Comparison of ENCODE assay signal across 14 cellular contexts in genomic region chr2:231531408-231532188, GRCh38. TPM values are rescaled to one million over a fixed set of nuclear protein-coding genes. Genes with fewer than 3 reads are reported as not detected.
DNase-seq lines count a peak whose midpoint lies in the region; ATAC-seq and TF ChIP-seq lines count a peak whose summit lies in the region.
"Had no signal": no experiment of that assay in that cellular context is flagged by ENCODE, and none has a peak within 500 bp of the region (broad histone marks: within the 10 kb centered on the region; RNA-seq: fewer than 3 reads in every experiment).

No MANE protein-coding gene starts in this region.

- no peak for TF ChIP-seq POLR2A in prostate gland (IDR thresholded peaks at IDR 0.05)

- H2AFZ ChIP-seq in hepatocyte, result no peak overlapping the region

- H3K9me2 ChIP-seq in hepatocyte (replicated peaks; ENCODE audit: insufficient read depth), result no peaks in the 10 kb centered on the region

- H3K27me3 ChIP-seq in hepatocyte, result peaks cover 10% of the 10 kb centered on the region
- no peaks in the 10 kb centered on the region for H3K27me3 ChIP-seq in prostate gland (replicated peaks; ENCODE audit: insufficient read depth)

- H3K4me3 ChIP-seq in hepatocyte, result no peak overlapping the region
- H3K4me3 ChIP-seq in prostate gland, result no peak overlapping the region

- H3K9me3 ChIP-seq in hepatocyte (ENCODE audit: low read depth) (no peaks in the 10 kb centered on the region), prostate gland (no peaks in the 10 kb centered on the region)

- no peaks in the 10 kb centered on the region for H3K36me3 Mint-ChIP-seq in activated naive CD4-positive, alpha-beta T cell treated with anti-CD3 and anti-CD28 coated beads, Interleukin-2, amount 50 U/mL, for 24 hours
- no peaks in the 10 kb centered on the region for H3K36me3 Mint-ChIP-seq in activated T-helper 17 cell treated with anti-CD3 and anti-CD28 coated beads, Interleukin-2, amount 50 U/mL, for 72 hours (ENCODE audit: low read depth)
- H3K36me3 Mint-ChIP-seq in stimulated activated effector memory CD8-positive, alpha-beta T cell treated with anti-CD3 and anti-CD28 coated beads, Interleukin-12 subunit alpha, Interleukin-12 subunit beta, amount 100 ng/mL, for 72 hours, result no peaks in the 10 kb centered on the region

- no peak for ATAC-seq in activated T-helper 17 cell treated with anti-CD3 and anti-CD28 coated beads, Interleukin-2, amount 50 U/mL, for 72 hours (replicated peaks)
- no peak for ATAC-seq in stimulated activated effector memory CD8-positive, alpha-beta T cell treated with anti-CD3 and anti-CD28 coated beads, Interleukin-12 subunit alpha, Interleukin-12 subunit beta, amount 100 ng/mL, for 72 hours
- no peak for ATAC-seq in SK-N-SH treated with all-trans-retinoic acid at 6 μM for 48 hours

- H3K36me3 ChIP-seq in hepatocyte (replicated peaks; ENCODE audit: insufficient read depth, low read depth) (no peaks in the 10 kb centered on the region), prostate gland (no peaks in the 10 kb centered on the region)

- no peak overlapping the region for H3K4me2 ChIP-seq in hepatocyte

- H3K79me2 ChIP-seq in hepatocyte, result no peaks in the 10 kb centered on the region

- 85% methylated on average over 12 of the region's 12 CpGs for WGBS in hepatocyte (ENCODE audit: low lambda C conversion rate, missing lambda C conversion rate)
- 87% methylated on average over 12 of the region's 12 CpGs for WGBS in prostate gland

- intact Hi-C loops in prostate gland (cut with DNase I), result no loop called here

- H4K20me1 ChIP-seq in hepatocyte (ENCODE audit: insufficient read depth, poor library complexity, severe bottlenecking), result no peaks in the 10 kb centered on the region

- no peak overlapping the region for H3K27ac Mint-ChIP-seq in activated naive CD4-positive, alpha-beta T cell treated with anti-CD3 and anti-CD28 coated beads, Interleukin-2, amount 50 U/mL, for 24 hours
- peak overlapping the region; percentile 19 for H3K27ac Mint-ChIP-seq in activated T-helper 17 cell treated with anti-CD3 and anti-CD28 coated beads, Interleukin-2, amount 50 U/mL, for 72 hours
- H3K27ac Mint-ChIP-seq in stimulated activated effector memory CD8-positive, alpha-beta T cell treated with anti-CD3 and anti-CD28 coated beads, Interleukin-12 subunit alpha, Interleukin-12 subunit beta, amount 100 ng/mL, for 72 hours, result peak overlapping the region; percentile 67
- H3K27ac Mint-ChIP-seq: dendritic cell treated with granulocyte-macrophage colony-stimulating factor and Interleukin-4, amounts not matched to agents 40 ng/mL and 50 ng/mL, for 4 days had no signal

- H3K4me1 ChIP-seq in hepatocyte (ENCODE audit: insufficient read depth), result peaks cover 12% of the 10 kb centered on the region
- H3K4me1 ChIP-seq in prostate gland (replicated peaks), result no peaks in the 10 kb centered on the region

- no peak overlapping the region for H3K27ac ChIP-seq in hepatocyte
- no peak overlapping the region for H3K27ac ChIP-seq in prostate gland

- TF ChIP-seq CTCF in hepatocyte (IDR thresholded peaks at IDR 0.05; ENCODE audit: poor library complexity), result no peak
- no peak for TF ChIP-seq CTCF in prostate gland (IDR thresholded peaks at IDR 0.05)

- H3K27me3 Mint-ChIP-seq in activated naive CD4-positive, alpha-beta T cell treated with anti-CD3 and anti-CD28 coated beads, Interleukin-2, amount 50 U/mL, for 24 hours, result peaks cover 4% of the 10 kb centered on the region
- no peaks in the 10 kb centered on the region for H3K27me3 Mint-ChIP-seq in activated T-helper 17 cell treated with anti-CD3 and anti-CD28 coated beads, Interleukin-2, amount 50 U/mL, for 72 hours

- H3K4me3 Mint-ChIP-seq in activated naive CD4-positive, alpha-beta T cell treated with anti-CD3 and anti-CD28 coated beads, Interleukin-2, amount 50 U/mL, for 24 hours, result peak overlapping the region; percentile 37
- H3K4me3 Mint-ChIP-seq in activated T-helper 17 cell treated with anti-CD3 and anti-CD28 coated beads, Interleukin-2, amount 50 U/mL, for 72 hours, result peak overlapping the region; percentile 64
- peak overlapping the region; percentile 68 for H3K4me3 Mint-ChIP-seq in stimulated activated effector memory CD8-positive, alpha-beta T cell treated with anti-CD3 and anti-CD28 coated beads, Interleukin-12 subunit alpha, Interleukin-12 subunit beta, amount 100 ng/mL, for 72 hours
- H3K4me3 Mint-ChIP-seq: activated T-helper 1 cell treated with anti-CD3 and anti-CD28 coated beads, Interleukin-12 subunit alpha, Interleukin-12 subunit beta, Interleukin-2, Interleukin-4 antibody, amounts not matched to agents 30 ng/mL and 10 ng/mL and 1 ng/mL, durations not matched to agents 14 hours and 24 hours and 36 hours had no signal

- H3K4me1 Mint-ChIP-seq in activated naive CD4-positive, alpha-beta T cell treated with anti-CD3 and anti-CD28 coated beads, Interleukin-2, amount 50 U/mL, for 24 hours, result peaks cover 9% of the 10 kb centered on the region
- H3K4me1 Mint-ChIP-seq in activated T-helper 17 cell treated with anti-CD3 and anti-CD28 coated beads, Interleukin-2, amount 50 U/mL, for 72 hours, result peaks cover 7% of the 10 kb centered on the region
- H3K4me1 Mint-ChIP-seq in stimulated activated effector memory CD8-positive, alpha-beta T cell treated with anti-CD3 and anti-CD28 coated beads, Interleukin-12 subunit alpha, Interleukin-12 subunit beta, amount 100 ng/mL, for 72 hours, result peaks cover 64% of the 10 kb centered on the region

- no peak for DNase-seq in activated naive CD4-positive, alpha-beta T cell treated with Interleukin-2 at 50 U/mL for 16 hours
- peak; percentile 48 for DNase-seq in hepatic stellate cell (ENCODE audit: low spot score)
- DNase-seq in stimulated activated effector memory CD8-positive, alpha-beta T cell treated with anti-CD3 and anti-CD28 coated beads, Interleukin-12 subunit alpha, Interleukin-12 subunit beta, amount 100 ng/mL, for 72 hours (ENCODE audit: low spot score in 2 of 2), result no peak
- no peak for DNase-seq in hepatocyte (ENCODE audit: low spot score)
- no peak for DNase-seq in prostate gland (ENCODE audit: low spot score)
- DNase-seq: activated CD4-positive, alpha-beta T cell treated with anti-CD3 and anti-CD28 coated beads for 4 hours; NCI-H2171; stimulated activated CD4-positive, alpha-beta T cell treated with anti-CD3 and anti-CD28 coated beads, Interleukin-15, amount 100 ng/mL, for 24 hours had no signal

- H3K9me3 Mint-ChIP-seq in activated naive CD4-positive, alpha-beta T cell treated with anti-CD3 and anti-CD28 coated beads, Interleukin-2, amount 50 U/mL, for 24 hours, result no peaks in the 10 kb centered on the region
- no peaks in the 10 kb centered on the region for H3K9me3 Mint-ChIP-seq in activated T-helper 17 cell treated with anti-CD3 and anti-CD28 coated beads, Interleukin-2, amount 50 U/mL, for 72 hours
- H3K9me3 Mint-ChIP-seq in stimulated activated effector memory CD8-positive, alpha-beta T cell treated with anti-CD3 and anti-CD28 coated beads, Interleukin-12 subunit alpha, Interleukin-12 subunit beta, amount 100 ng/mL, for 72 hours, result no peaks in the 10 kb centered on the region
- H3K9me3 Mint-ChIP-seq: activated T-helper 1 cell treated with anti-CD3 and anti-CD28 coated beads, Interleukin-12 subunit alpha, Interleukin-12 subunit beta, Interleukin-2, Interleukin-4 antibody, amounts not matched to agents 30 ng/mL and 10 ng/mL and 1 ng/mL, durations not matched to agents 14 hours and 24 hours and 36 hours; dendritic cell treated with granulocyte-macrophage colony-stimulating factor and Interleukin-4, amounts not matched to agents 40 ng/mL and 50 ng/mL, for 4 days had no signal

TF ChIP-seq in SK-N-SH treated with all-trans-retinoic acid at 6 μM for 48 hours, 23 proteins besides CTCF, POLR2A, EP300 and RAD21 (continues in another document):
- TF ChIP-seq POU6F1 (CRISPR knock-in tag; IDR thresholded peaks at IDR 0.05; ENCODE audit: borderline replicate concordance, low read depth), result no peak
- TF ChIP-seq, protein P1, sequence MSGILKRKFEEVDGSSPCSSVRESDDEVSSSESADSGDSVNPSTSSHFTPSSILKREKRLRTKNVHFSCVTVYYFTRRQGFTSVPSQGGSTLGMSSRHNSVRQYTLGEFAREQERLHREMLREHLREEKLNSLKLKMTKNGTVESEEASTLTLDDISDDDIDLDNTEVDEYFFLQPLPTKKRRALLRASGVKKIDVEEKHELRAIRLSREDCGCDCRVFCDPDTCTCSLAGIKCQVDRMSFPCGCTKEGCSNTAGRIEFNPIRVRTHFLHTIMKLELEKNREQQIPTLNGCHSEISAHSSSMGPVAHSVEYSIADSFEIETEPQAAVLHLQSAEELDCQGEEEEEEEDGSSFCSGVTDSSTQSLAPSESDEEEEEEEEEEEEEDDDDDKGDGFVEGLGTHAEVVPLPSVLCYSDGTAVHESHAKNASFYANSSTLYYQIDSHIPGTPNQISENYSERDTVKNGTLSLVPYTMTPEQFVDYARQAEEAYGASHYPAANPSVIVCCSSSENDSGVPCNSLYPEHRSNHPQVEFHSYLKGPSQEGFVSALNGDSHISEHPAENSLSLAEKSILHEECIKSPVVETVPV (CRISPR knock-in tag; IDR thresholded peaks at IDR 0.05), result no peak
- TF ChIP-seq TCF4 (CRISPR knock-in tag; IDR thresholded peaks at IDR 0.05; ENCODE audit: borderline replicate concordance), result no peak
- TF ChIP-seq ZFP30 (CRISPR knock-in tag; IDR thresholded peaks at IDR 0.05), result no peak
- TF ChIP-seq ZC3H10 (CRISPR knock-in tag; IDR thresholded peaks at IDR 0.05), result no peak

RNA-seq across cellular contexts. Expression of gene NMUR1, which starts 1.4 kb away (rescaled TPM):
- total RNA-seq in activated T-helper 17 cell treated with anti-CD3 and anti-CD28 coated beads, Interleukin-2, amount 50 U/mL, for 72 hours, result under 1 TPM; 0.15 to 0.21 TPM
- total RNA-seq in hepatocyte (0.33 and 0.48 TPM in 2 replicates), prostate gland (1 to 10 TPM; 1.1 to 4.3 TPM)
- 0.37 TPM in 1 of 2 replicates, not detected in the other for polyA plus RNA-seq in hepatocyte
- total RNA-seq: activated T-helper 1 cell treated with anti-CD3 and anti-CD28 coated beads, Interleukin-12 subunit alpha, Interleukin-12 subunit beta, Interleukin-2, Interleukin-4 antibody, amounts not matched to agents 30 ng/mL and 10 ng/mL and 1 ng/mL, durations not matched to agents 14 hours and 24 hours and 36 hours; kidney epithelial cell had no signal
